12 cellular contexts compared by ENCODE assay signal in genomic region chr2:54618646-54619565, GRCh38.
DNase-seq lines count a peak whose midpoint lies in the region; ATAC-seq, FAIRE-seq and TF ChIP-seq lines count a peak whose summit lies in the region.
"Had no signal": no experiment of that assay in that cellular context is flagged by ENCODE, and none has a peak within 500 bp of the region (broad histone marks: within the 10 kb centered on the region; RNA-seq: fewer than 3 reads in every experiment).

No MANE protein-coding gene starts in this region.

- ATAC-seq in T-cell (replicated peaks in 1 of 4) = no peak
- peak; percentile 55 to 79 (median 67) for ATAC-seq in pancreas
- ATAC-seq in HG03342 (IDR thresholded peaks at IDR 0.05; ENCODE audit: unreplicated experiment) = no peak

- WGBS in pancreas, 2 donors = 16 to 18% methylated on average over 5 of the region's 5 CpGs

- no peaks in the 10 kb centered on the region for H3K9me3 ChIP-seq in CD4-positive, alpha-beta memory T cell (ENCODE audit: control insufficient read depth in 1 of 2, low read length in 2 of 2)
- no peaks in the 10 kb centered on the region for H3K9me3 ChIP-seq in pancreas

- peaks cover 0 to 2% (median 0%) of the 10 kb centered on the region in 8 donors for H3K9me3 Mint-ChIP-seq in CD4-positive, alpha-beta memory T cell
- H3K9me3 Mint-ChIP-seq in T-cell = no peaks in the 10 kb centered on the region

- H3K4me1 Mint-ChIP-seq in CD4-positive, alpha-beta memory T cell = peaks cover 19 to 36% (median 24%) of the 10 kb centered on the region in 4 donors
- H3K4me1 Mint-ChIP-seq in T-cell = peaks cover 37 to 42% (median 40%) of the 10 kb centered on the region in 3 donors

- peak overlapping the region; percentile 10 to 89 (median 68) for H3K27ac Mint-ChIP-seq in CD4-positive, alpha-beta memory T cell
- H3K27ac Mint-ChIP-seq in T-cell = peak overlapping the region; percentile 82 to 83

- FAIRE-seq in pancreas (lab: Jason Lieb, UNC) = no peak
- FAIRE-seq: endometrium had no signal

- CTCF ChIA-PET in CD4-positive, alpha-beta memory T cell (lab: Charles Lee; ENCODE audit: partially characterized antibody) = interaction anchor here (0.9 to 3.3 kb wide), 6 partner anchors 12 to 96 kb away, joined by 3 to 12 read pairs (median 4); no protein-coding TSS in a partner anchor
- CTCF ChIA-PET in T-cell (lab: Charles Lee) = interaction anchor here (0.5 to 1.7 kb wide), 3 partner anchors 95 to 446 kb away, joined by 3 to 6 read pairs (median 5); no protein-coding TSS in a partner anchor

- no peak overlapping the region for H3K4me3 ChIP-seq in CD4-positive, alpha-beta memory T cell (ENCODE audit: low read length in 2 of 2)
- no peak overlapping the region for H3K4me3 ChIP-seq in pancreas

- DNase-seq in CD4-positive, alpha-beta memory T cell = no peak
- DNase-seq in T-cell (no peak), foreskin melanocyte (peak; percentile 88), pancreas (peak in 1 of 6 donors; percentile 38), NOMO-1 (lab: John Stamatoyannopoulos, UW; ENCODE audit: unreplicated experiment in 2 of 2) (no peak), NCI-H187 (lab: John Stamatoyannopoulos, UW) (no peak), hippocampal formation (lab: John Stamatoyannopoulos, UW) (no peak)
- DNase-seq: DMS79 treated with DMSO at 0.1 percent for 48 hours, Karpas-422, midbrain had no signal

- peaks cover 17% of the 10 kb centered on the region for H3K4me1 ChIP-seq in CD4-positive, alpha-beta memory T cell (ENCODE audit: insufficient read depth, low read length)
- peaks cover 14 to 37% (median 33%) of the 10 kb centered on the region in 3 donors for H3K4me1 ChIP-seq in pancreas

- intact Hi-C loops in CD4-positive, alpha-beta memory T cell (cut with micrococcal nuclease) = loop anchor here (2.0 to 5.0 kb wide), 3 partner anchors 14 to 97 kb away; no protein-coding TSS in a partner anchor
- intact Hi-C loops in pancreas (cut with DNase I) = no loop called here

- H3K27me3 Mint-ChIP-seq in CD4-positive, alpha-beta memory T cell = no peaks in the 10 kb centered on the region
- H3K27me3 Mint-ChIP-seq in T-cell = no peaks in the 10 kb centered on the region

- H3K36me3 ChIP-seq in CD4-positive, alpha-beta memory T cell (ENCODE audit: insufficient read depth, low read length) = peaks cover 70% of the 10 kb centered on the region
- peaks cover 4 to 54% (median 9%) of the 10 kb centered on the region in 3 donors for H3K36me3 ChIP-seq in pancreas

- H3K27me3 ChIP-seq in CD4-positive, alpha-beta memory T cell (ENCODE audit: insufficient read depth, low read length) = no peaks in the 10 kb centered on the region
- H3K27me3 ChIP-seq in pancreas = no peaks in the 10 kb centered on the region

- peak overlapping the region in 3 of 8 donors; percentile 3 to 46 (median 37) for H3K4me3 Mint-ChIP-seq in CD4-positive, alpha-beta memory T cell
- H3K4me3 Mint-ChIP-seq in T-cell = peak overlapping the region in 1 of 3 donors; percentile 27

- H3K27ac ChIP-seq in CD4-positive, alpha-beta memory T cell (ENCODE audit: low read depth, low read length) = no peak overlapping the region
- peak overlapping the region in 3 of 4 donors; percentile 31 to 74 (median 34) for H3K27ac ChIP-seq in pancreas

- no peak for TF ChIP-seq CTCF in pancreas (IDR thresholded peaks at IDR 0.05)

- POLR2A ChIA-PET in CD4-positive, alpha-beta memory T cell (lab: Charles Lee; ENCODE audit: partially characterized antibody) = interaction anchor here (0.9 to 1.9 kb wide), 10 partner anchors 9 to 61 kb away, joined by 3 to 8 read pairs (median 3); no protein-coding TSS in a partner anchor
- POLR2A ChIA-PET in T-cell (lab: Charles Lee) = interaction anchor here (0.6 kb wide), 3 partner anchors 18 to 641 kb away, joined by 3 to 6 read pairs (median 4); no protein-coding TSS in a partner anchor

- H3K36me3 Mint-ChIP-seq in CD4-positive, alpha-beta memory T cell = peaks cover 67 to 92% of the 10 kb centered on the region in 2 donors
- peaks cover 76% of the 10 kb centered on the region for H3K36me3 Mint-ChIP-seq in T-cell

Comparison
In these comparisons a context has a peak if more than half of its experiments do, and no peak if none do; other contexts are left out.
1. ATAC-seq: peak in pancreas (4 of 4); none in T-cell (0 of 4) and HG03342 (single experiment).